ENCODE assay signal across 8 cellular contexts in the genomic region with DNA sequence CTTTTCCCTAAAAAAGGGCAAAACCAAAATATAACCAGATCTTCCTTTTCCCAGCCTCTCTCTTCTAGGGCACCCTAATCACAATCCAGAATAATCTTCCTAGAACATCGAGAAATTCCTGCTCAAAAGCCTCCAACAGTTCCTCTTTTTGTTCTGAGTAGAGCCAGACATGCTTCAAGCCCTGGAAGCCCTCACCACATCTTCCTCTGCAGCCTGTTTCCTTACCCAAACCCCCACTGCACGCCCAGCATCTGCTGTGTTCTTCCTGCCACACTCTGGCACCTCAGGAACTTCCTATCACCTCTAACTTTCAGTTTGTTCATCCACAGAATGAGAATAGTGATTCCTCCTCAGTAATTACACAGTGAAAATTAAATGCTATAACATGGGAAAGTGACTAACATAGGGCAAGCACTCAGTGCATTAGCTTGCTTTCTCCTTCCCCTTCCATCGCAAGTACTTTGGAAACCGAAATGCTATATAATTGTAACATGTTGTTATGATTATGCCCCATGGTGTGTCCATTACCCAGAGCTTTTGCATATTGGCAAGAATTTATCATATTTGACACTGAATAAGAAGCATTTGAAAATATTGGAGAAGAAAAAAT. TPM values are rescaled to one million over a fixed set of nuclear protein-coding genes. Genes with fewer than 3 reads are reported as not detected.
DNase-seq lines count a peak whose midpoint lies in the region; ATAC-seq and TF ChIP-seq lines count a peak whose summit lies in the region.

No MANE protein-coding gene starts in this region.

- no peaks in the 10 kb centered on the region for H3K27me3 Mint-ChIP-seq in activated CD4-positive, alpha-beta T cell treated with anti-CD3 and anti-CD28 coated beads, Interleukin-2, amount 10 ng/mL, durations not matched to agents 24 days and 14 days

- H3K36me3 ChIP-seq in neutrophil, result peaks cover 84% of the 10 kb centered on the region

- H3K4me3 Mint-ChIP-seq in activated CD4-positive, alpha-beta T cell treated with anti-CD3 and anti-CD28 coated beads, Interleukin-2, amount 10 ng/mL, durations not matched to agents 24 days and 14 days, result peak overlapping the region; percentile 82

- H3K9me3 ChIP-seq in neutrophil, result no peaks in the 10 kb centered on the region

- no peaks in the 10 kb centered on the region for H3K9me3 Mint-ChIP-seq in activated CD4-positive, alpha-beta T cell treated with anti-CD3 and anti-CD28 coated beads, Interleukin-2, amount 10 ng/mL, durations not matched to agents 24 days and 14 days

- H3K27me3 ChIP-seq in neutrophil, result no peaks in the 10 kb centered on the region

- H3K36me3 Mint-ChIP-seq in activated CD4-positive, alpha-beta T cell treated with anti-CD3 and anti-CD28 coated beads, Interleukin-2, amount 10 ng/mL, durations not matched to agents 24 days and 14 days (ENCODE audit: low read depth), result peaks cover 51% of the 10 kb centered on the region

- no peak overlapping the region for H3K4me3 ChIP-seq in neutrophil (ENCODE audit: low read depth in 1 of 2, low read length in 1 of 2)

- H3K4me1 Mint-ChIP-seq in activated CD4-positive, alpha-beta T cell treated with anti-CD3 and anti-CD28 coated beads, Interleukin-2, amount 10 ng/mL, durations not matched to agents 24 days and 14 days, result peaks cover 61% of the 10 kb centered on the region

- DNase-seq in activated CD4-positive, alpha-beta T cell treated with anti-CD3 and anti-CD28 coated beads, Interleukin-2, amount 10 ng/mL, durations not matched to agents 24 days and 14 days, result peak; percentile 82
- DNase-seq in mesenteric fat pad (ENCODE audit: low spot score), result no peak
- no peak for DNase-seq in retina
- no peak for DNase-seq in RKO (ENCODE audit: low spot score)
- DNase-seq in COR-L47 (lab: John Stamatoyannopoulos, UW), result no peak

- ATAC-seq in GM18873 (IDR thresholded peaks at IDR 0.05; ENCODE audit: low FRiP score, unreplicated experiment) (peak; percentile 23), HG03139 (IDR thresholded peaks at IDR 0.05; ENCODE audit: unreplicated experiment) (peak; percentile 14)

- no peak for TF ChIP-seq CTCF in neutrophil (IDR thresholded peaks at IDR 0.05)

- peak overlapping the region; percentile 21 for H3K27ac ChIP-seq in neutrophil

- no peaks in the 10 kb centered on the region for H3K4me1 ChIP-seq in neutrophil (ENCODE audit: control insufficient read depth in 1 of 2, insufficient read depth in 1 of 2, low read depth in 1 of 2, low read length in 1 of 2)

- intact Hi-C loops in activated CD4-positive, alpha-beta T cell treated with anti-CD3 and anti-CD28 coated beads, Interleukin-2, amount 10 ng/mL, durations not matched to agents 24 days and 14 days (cut with micrococcal nuclease), result loop anchor here (1.0 to 5.0 kb wide), 10 partner anchors 13 to 367 kb away; a partner anchor contains a TSS

- peak overlapping the region; percentile 89 for H3K27ac Mint-ChIP-seq in activated CD4-positive, alpha-beta T cell treated with anti-CD3 and anti-CD28 coated beads, Interleukin-2, amount 10 ng/mL, durations not matched to agents 24 days and 14 days

RNA-seq across cellular contexts. Expression of a gene that starts 26.3 kb away (rescaled TPM):
- total RNA-seq in activated CD4-positive, alpha-beta T cell treated with anti-CD3 and anti-CD28 coated beads, Interleukin-2, amount 10 ng/mL, durations not matched to agents 24 days and 14 days, result 25.9 and 27.4 TPM in 2 replicates
- total RNA-seq in mesenteric fat pad, result 61.6 TPM

RNA-seq across cellular contexts. Expression of a gene that starts 37.4 kb away (rescaled TPM):
- total RNA-seq in activated CD4-positive, alpha-beta T cell treated with anti-CD3 and anti-CD28 coated beads, Interleukin-2, amount 10 ng/mL, durations not matched to agents 24 days and 14 days, result 65.0 and 65.1 TPM in 2 replicates
- 21.2 TPM for total RNA-seq in mesenteric fat pad

RNA-seq across cellular contexts. Expression of a gene that starts 42.5 kb away (rescaled TPM):
- not detected in 2 replicates for total RNA-seq in activated CD4-positive, alpha-beta T cell treated with anti-CD3 and anti-CD28 coated beads, Interleukin-2, amount 10 ng/mL, durations not matched to agents 24 days and 14 days
- total RNA-seq in mesenteric fat pad, result 22.5 TPM

Comparison
In these comparisons a context has a peak if more than half of its experiments do, and no peak if none do; other contexts are left out.
1. RNA of a gene that starts 42.5 kb away (total RNA-seq): 22.5 TPM in mesenteric fat pad (single experiment); not detected in activated CD4-positive, alpha-beta T cell treated with anti-CD3 and anti-CD28 coated beads, Interleukin-2, amount 10 ng/mL, durations not matched to agents 24 days and 14 days; every median in the first group is over 10 times any median in the second.